In the genomic region with DNA sequence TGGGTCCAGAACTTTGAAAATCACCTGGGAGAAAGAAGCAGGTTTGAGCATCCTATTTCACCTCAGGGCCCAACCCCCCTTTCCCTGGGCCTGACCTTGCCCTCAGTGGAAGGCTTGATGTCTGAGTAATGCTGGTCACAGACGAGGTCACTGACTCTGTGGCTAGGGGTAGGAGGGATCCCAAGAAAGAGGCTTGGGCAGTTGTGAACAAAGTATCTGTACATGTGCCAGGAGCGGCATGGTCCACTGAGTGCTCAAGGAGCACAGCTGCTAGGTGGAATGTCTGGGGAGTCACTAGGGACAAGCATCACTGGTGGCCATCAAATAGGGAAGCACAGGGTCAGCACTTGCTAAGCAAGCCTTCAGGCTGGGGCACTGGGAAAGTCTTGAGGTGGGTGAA, we compare ENCODE assay signal across 10 cellular contexts. TPM values are rescaled to one million over a fixed set of nuclear protein-coding genes. Genes with fewer than 3 reads are reported as not detected.
DNase-seq lines count a peak whose midpoint lies in the region; ATAC-seq, FAIRE-seq and TF ChIP-seq lines count a peak whose summit lies in the region.
"Had no signal": no experiment of that assay in that cellular context is flagged by ENCODE, and none has a peak within 500 bp of the region (broad histone marks: within the 10 kb centered on the region; RNA-seq: fewer than 3 reads in every experiment).

No MANE protein-coding gene starts in this region.

- ATAC-seq in left lobe of liver (peak; percentile 9), HG03442 (IDR thresholded peaks at IDR 0.05; ENCODE audit: unreplicated experiment) (no peak), PC-3 (no peak)

- H4K20me1 ChIP-seq in BLaER1 treated with 17β-estradiol and CSF1 and Interleukin-3, amounts not matched to agents 10 nM and 100 nM, result peaks cover 0 to 31% (median 5%) of the 10 kb centered on the region in 11 experiments; a peak in 7 of 22 replicates
- no peaks in the 10 kb centered on the region for H4K20me1 ChIP-seq in PC-3 (ENCODE audit: low read length)

- H2AFZ ChIP-seq in PC-3 (ENCODE audit: low read length), result no peak overlapping the region

- no peaks in the 10 kb centered on the region for H3F3A ChIP-seq in PC-3 (ENCODE audit: low read length, unreplicated experiment)

- peak overlapping the region in 4 of 11 experiments; percentile 15 to 50 (median 38); a peak in 5 of 22 replicates for H3K27ac ChIP-seq in BLaER1 treated with 17β-estradiol and CSF1 and Interleukin-3, amounts not matched to agents 10 nM and 100 nM
- H3K27ac ChIP-seq in PC-3 (ENCODE audit: low read length), result no peak overlapping the region

- H3K27me3 ChIP-seq in BLaER1 treated with 17β-estradiol and CSF1 and Interleukin-3, amounts not matched to agents 10 nM and 100 nM, result no peaks in the 10 kb centered on the region
- no peaks in the 10 kb centered on the region for H3K27me3 ChIP-seq in MG63
- no peaks in the 10 kb centered on the region for H3K27me3 ChIP-seq in PC-3 (ENCODE audit: low read length)

- H3K4me1 ChIP-seq in BLaER1 treated with 17β-estradiol and CSF1 and Interleukin-3, amounts not matched to agents 10 nM and 100 nM, result peaks cover 27 to 48% (median 39%) of the 10 kb centered on the region in 10 experiments
- no peaks in the 10 kb centered on the region for H3K4me1 ChIP-seq in PC-3 (ENCODE audit: insufficient read depth, low read length)

- DNase-seq in MG63 (peak; percentile 5), left lobe of liver (ENCODE audit: low spot score) (no peak), D721Med (ENCODE audit: insufficient read length, low spot score) (no peak), PC-3 (no peak)
- DNase-seq: left cardiac atrium, NCI-H1436, NCI-H345, SHP77 treated with DMSO at 0.1 percent for 48 hours had no signal

- intact Hi-C loops in PC-3 (cut with micrococcal nuclease), result no loop called here

- H3K9me2 ChIP-seq in PC-3 (replicated peaks; ENCODE audit: low read length), result no peaks in the 10 kb centered on the region

- peak overlapping the region in 7 of 11 experiments; percentile 4 to 49 (median 27); a peak in 9 of 22 replicates for H3K4me2 ChIP-seq in BLaER1 treated with 17β-estradiol and CSF1 and Interleukin-3, amounts not matched to agents 10 nM and 100 nM
- no peak overlapping the region for H3K4me2 ChIP-seq in PC-3 (ENCODE audit: low read length)

- H3K79me2 ChIP-seq in PC-3 (ENCODE audit: low read length), result no peaks in the 10 kb centered on the region

- H3K36me3 ChIP-seq in BLaER1 treated with 17β-estradiol and CSF1 and Interleukin-3, amounts not matched to agents 10 nM and 100 nM, result peaks cover 12 to 22% (median 16%) of the 10 kb centered on the region in 11 experiments
- peaks cover 10% of the 10 kb centered on the region for H3K36me3 ChIP-seq in MG63
- H3K36me3 ChIP-seq in PC-3 (ENCODE audit: low read depth, low read length), result peaks cover 10% of the 10 kb centered on the region; the same call in 1 of the 2 replicates

- no peaks in the 10 kb centered on the region for H3K9me3 ChIP-seq in BLaER1 treated with 17β-estradiol and CSF1 and Interleukin-3, amounts not matched to agents 10 nM and 100 nM (replicated peaks in 1 of 11)
- H3K9me3 ChIP-seq in MG63, result no peaks in the 10 kb centered on the region
- H3K9me3 ChIP-seq in PC-3 (ENCODE audit: low read length), result no peaks in the 10 kb centered on the region

- no peak overlapping the region for H3K9ac ChIP-seq in BLaER1 treated with 17β-estradiol and CSF1 and Interleukin-3, amounts not matched to agents 10 nM and 100 nM
- no peak overlapping the region for H3K9ac ChIP-seq in PC-3 (ENCODE audit: low read length)

- no peak for FAIRE-seq in D721Med (lab: Jason Lieb, UNC)

- CTCF ChIA-PET in PC-3 (lab: Charles Lee), result no interaction called here

- POLR2A ChIA-PET in PC-3 (lab: Charles Lee; ENCODE audit: unreplicated experiment), result no interaction called here

- no TSS peak for BruUV-seq in PC-3 (replicated peaks; lab: Mats Ljungman, UMichigan)

- TF ChIP-seq CTCF in D721Med (IDR thresholded peaks at IDR 0.05; ENCODE audit: insufficient read depth, missing control alignments) (no peak), PC-3 (conservative IDR thresholded peaks at IDR 0.05; ENCODE audit: low read depth, low read length) (no peak)

- H3K4me3 ChIP-seq in BLaER1 treated with 17β-estradiol and CSF1 and Interleukin-3, amounts not matched to agents 10 nM and 100 nM, result no peak overlapping the region
- H3K4me3 ChIP-seq in MG63 (no peak overlapping the region), PC-3 (ENCODE audit: low read length) (no peak overlapping the region)

RNA-seq across cellular contexts. Expression of a gene that starts 7.3 kb away (rescaled TPM):
- 36.4 and 39.6 TPM in 2 replicates for total RNA-seq in MG63 (2014; rRNA removed; shearing (Covaris generic); ENCODE audit: low replicate concordance)
- total RNA-seq in left lobe of liver (9.2 TPM), PC-3 (2014; rRNA removed) (19.4 and 27.7 TPM in 2 replicates)

RNA-seq across cellular contexts. Expression of a gene that starts 12.6 kb away (rescaled TPM):
- total RNA-seq in MG63 (2014; rRNA removed; shearing (Covaris generic); ENCODE audit: low replicate concordance), result 7.6 and 8.8 TPM in 2 replicates
- 14.0 TPM for total RNA-seq in left lobe of liver
- total RNA-seq in PC-3 (2014; rRNA removed), result 24.3 and 34.4 TPM in 2 replicates

RNA-seq across cellular contexts. Expression of a gene that starts 25.9 kb away (rescaled TPM):
- total RNA-seq in MG63 (2014; rRNA removed; shearing (Covaris generic); ENCODE audit: low replicate concordance), result 32.7 and 99.4 TPM in 2 replicates
- total RNA-seq in left lobe of liver (172 TPM), PC-3 (2014; rRNA removed) (240 and 365 TPM in 2 replicates)

RNA-seq across cellular contexts. Expression of a gene that starts 38.2 kb away (rescaled TPM):
- 31.5 and 120 TPM in 2 replicates for total RNA-seq in MG63 (2014; rRNA removed; shearing (Covaris generic); ENCODE audit: low replicate concordance)
- total RNA-seq in left lobe of liver (37.1 TPM), PC-3 (2014; rRNA removed) (84.4 and 86.7 TPM in 2 replicates)

RNA-seq across cellular contexts. Expression of a gene that starts 54.2 kb away (rescaled TPM):
- 97.3 and 152 TPM in 2 replicates for total RNA-seq in MG63 (2014; rRNA removed; shearing (Covaris generic); ENCODE audit: low replicate concordance)
- total RNA-seq in left lobe of liver (105 TPM), PC-3 (2014; rRNA removed) (310 and 316 TPM in 2 replicates)
